ENCODE assay signal across 8 cellular contexts in the genomic region with DNA sequence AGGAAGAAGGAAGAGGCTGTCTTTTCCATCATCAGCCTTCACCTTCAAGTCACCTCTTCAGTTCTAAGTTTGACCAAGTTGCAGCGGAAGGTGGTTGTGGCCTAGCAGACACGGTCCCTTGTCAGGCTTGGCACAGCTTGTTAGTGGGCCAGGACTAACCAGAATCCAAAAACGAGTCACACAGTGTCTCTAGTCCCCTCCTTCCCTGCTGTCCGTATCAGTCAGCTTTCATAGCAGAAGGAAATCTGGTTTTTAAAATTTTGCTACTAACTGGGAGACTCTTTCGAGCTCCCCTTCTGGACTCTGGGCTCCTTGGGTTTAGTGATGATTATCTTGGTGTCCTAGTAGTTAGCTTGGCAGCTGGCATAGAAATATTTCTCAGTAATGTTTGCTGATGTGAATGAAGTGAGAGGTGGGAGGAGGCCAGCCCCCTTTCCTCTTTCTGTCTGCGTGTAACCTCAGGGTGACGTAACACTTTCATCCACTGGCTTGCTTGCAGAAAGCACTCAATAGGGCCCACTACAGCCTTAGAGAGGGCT.
A peak's percentile ranks its signal among the peaks of the same experiment; 100 is the strongest.
DNase-seq lines count a peak whose midpoint lies in the region; ATAC-seq and TF ChIP-seq lines count a peak whose summit lies in the region.

No MANE protein-coding gene starts in this region.

- H3K4me3 ChIP-seq in HFF-Myc (replicated peaks; ENCODE audit: low read depth, low read length) (peak overlapping the region; percentile 83), fibroblast of mammary gland (ENCODE audit: control insufficient read depth, low read depth, low read length) (no peak overlapping the region)

- TF ChIP-seq CTCF in HFF-Myc (IDR thresholded peaks at IDR 0.05; ENCODE audit: low read depth, low read length, missing control alignments) (no peak), fibroblast of mammary gland (conservative IDR thresholded peaks at IDR 0.05; ENCODE audit: control insufficient read depth, insufficient read depth, low read depth, low read length) (no peak)

- DNase-seq in AG08395 (ENCODE audit: low spot score) (peak; percentile 17), HFF-Myc (ENCODE audit: extremely low read depth, low read depth) (no peak), fibroblast of mammary gland (ENCODE audit: low read depth) (peak; percentile 22), dedifferentiated amniotic fluid mesenchymal stem cell (ENCODE audit: extremely low spot score) (no peak), NCI-H1694 treated with DMSO at 0.1 percent for 48 hours (lab: John Stamatoyannopoulos, UW) (no peak)
- DNase-seq in activated CD4-positive, alpha-beta T cell treated with anti-CD3 and anti-CD28 coated beads, Interleukin-2, amount 50 U/mL, for 4 hours: peak; percentile 17 to 31
- DNase-seq in stimulated activated CD4-positive, alpha-beta T cell treated with anti-CD3 and anti-CD28 coated beads, Interleukin-15, amount 100 ng/mL, for 48 hours (ENCODE audit: low read depth in 2 of 2): peak; percentile 39 to 46

- no peak for ATAC-seq in GM19397 (IDR thresholded peaks at IDR 0.05; ENCODE audit: unreplicated experiment)

Comparison
In these comparisons a context has a peak if more than half of its experiments do, and no peak if none do; other contexts are left out.
1. DNase-seq: peak in AG08395 (single experiment), activated CD4-positive, alpha-beta T cell treated with anti-CD3 and anti-CD28 coated beads, Interleukin-2, amount 50 U/mL, for 4 hours (2 of 2), fibroblast of mammary gland (single experiment) and stimulated activated CD4-positive, alpha-beta T cell treated with anti-CD3 and anti-CD28 coated beads, Interleukin-15, amount 100 ng/mL, for 48 hours (2 of 2); none in HFF-Myc (single experiment), dedifferentiated amniotic fluid mesenchymal stem cell (single experiment) and NCI-H1694 treated with DMSO at 0.1 percent for 48 hours (single experiment).